Comparison of ENCODE assay signal across 31 cellular contexts in genomic region chr14:63956326-63956725, GRCh38.
DNase-seq lines count a peak whose midpoint lies in the region; FAIRE-seq and TF ChIP-seq lines count a peak whose summit lies in the region.
"Had no signal": no experiment of that assay in that cellular context is flagged by ENCODE, and none has a peak within 500 bp of the region (broad histone marks: within the 10 kb centered on the region; RNA-seq: fewer than 3 reads in every experiment).

No MANE protein-coding gene starts in this region.

- in situ Hi-C loops in mammary epithelial cell (cut with MboI; ENCODE audit: low sequenced_read_pairs in 2 of 2): no loop called here

- H3K36me3 Mint-ChIP-seq in MCF 10A (ENCODE audit: insufficient read depth, unreplicated experiment): peaks cover 6% of the 10 kb centered on the region
- peaks cover 55% of the 10 kb centered on the region for H3K36me3 Mint-ChIP-seq in activated naive CD4-positive, alpha-beta T cell treated with anti-CD3 and anti-CD28 coated beads, Interleukin-2, amount 10 ng/mL, durations not matched to agents 7 days and 5 days
- peaks cover 6% of the 10 kb centered on the region for H3K36me3 Mint-ChIP-seq in activated T-helper 2 cell treated with anti-CD3 and anti-CD28 coated beads, Interferon-gamma antibody, Interleukin-2, Interleukin-4, amounts not matched to agents 10 μg/mL and 5 μg/mL and 100 μg/mL, durations not matched to agents 14 hours and 24 hours and 36 hours (ENCODE audit: low read depth)
- H3K36me3 Mint-ChIP-seq in activated T-cell treated with anti-CD3 and anti-CD28 coated beads, Interleukin-2, amount 50 U/mL, for 24 hours (ENCODE audit: low read depth): peaks cover 48% of the 10 kb centered on the region

- H3K79me2 ChIP-seq in mammary epithelial cell (ENCODE audit: insufficient read depth, low read length): no peaks in the 10 kb centered on the region

- peak; percentile 51 for DNase-seq in mammary epithelial cell
- DNase-seq in MCF 10A (ENCODE audit: unreplicated experiment): no peak
- peak; percentile 14 for DNase-seq in WERI-Rb-1
- DNase-seq in fibroblast of mammary gland (ENCODE audit: low read depth): peak; percentile 50
- no peak for DNase-seq in activated naive CD4-positive, alpha-beta T cell treated with anti-CD3 and anti-CD28 coated beads, Interleukin-2, amount 10 ng/mL, durations not matched to agents 7 days and 5 days
- no peak for DNase-seq in HTR-8/SVneo (ENCODE audit: insufficient read length, low spot score)
- no peak for DNase-seq in activated T-helper 2 cell treated with anti-CD3 and anti-CD28 coated beads, Interferon-gamma antibody, Interleukin-2, Interleukin-4, amounts not matched to agents 10 μg/mL and 5 μg/mL and 100 μg/mL, durations not matched to agents 14 hours and 24 hours and 36 hours (ENCODE audit: low spot score)
- no peak for DNase-seq in activated T-cell treated with anti-CD3 and anti-CD28 coated beads, Interleukin-2, amount 50 U/mL, for 24 hours
- DNase-seq: 8988T; activated CD4-positive, alpha-beta T cell treated with anti-CD3 and anti-CD28 coated beads for 48 hours; activated CD8-positive, alpha-beta memory T cell treated with anti-CD3 and anti-CD28 coated beads for 24 hours; activated gamma-delta T cell; DMS79 treated with DMSO at 0.1 percent for 48 hours; H7; hypothalamus; Karpas-422; left colon; MV-4-11; NCI-H1436; NCI-H2081 treated with DMSO at 0.1 percent for 48 hours; NCI-H345; NCI-H748 treated with DMSO at 0.1 percent for 48 hours; SJCRH30; stimulated activated naive CD4-positive, alpha-beta T cell; SW 1271; T-helper 9 cell had no signal

- CTCF ChIA-PET in mammary epithelial cell (lab: Charles Lee; ENCODE audit: low non-redundant PET): no interaction called here
- CTCF ChIA-PET in MCF 10A (lab: Yijun Ruan, JAX): no interaction called here
- CTCF ChIA-PET in activated naive CD4-positive, alpha-beta T cell treated with anti-CD3 and anti-CD28 coated beads, Interleukin-2, amount 10 ng/mL, durations not matched to agents 7 days and 5 days (lab: Charles Lee): interaction anchor here (0.6 kb wide), 2 partner anchors 46 to 134 kb away, joined by 3 read pairs; no protein-coding TSS in a partner anchor

- no peak overlapping the region for H3K4me3 Mint-ChIP-seq in MCF 10A (ENCODE audit: unreplicated experiment)
- H3K4me3 Mint-ChIP-seq in activated naive CD4-positive, alpha-beta T cell treated with anti-CD3 and anti-CD28 coated beads, Interleukin-2, amount 10 ng/mL, durations not matched to agents 7 days and 5 days: no peak overlapping the region
- H3K4me3 Mint-ChIP-seq in activated T-helper 2 cell treated with anti-CD3 and anti-CD28 coated beads, Interferon-gamma antibody, Interleukin-2, Interleukin-4, amounts not matched to agents 10 μg/mL and 5 μg/mL and 100 μg/mL, durations not matched to agents 14 hours and 24 hours and 36 hours (ENCODE audit: low read depth): no peak overlapping the region
- no peak overlapping the region for H3K4me3 Mint-ChIP-seq in activated T-cell treated with anti-CD3 and anti-CD28 coated beads, Interleukin-2, amount 50 U/mL, for 24 hours
- H3K4me3 Mint-ChIP-seq: central memory CD8-positive, alpha-beta T cell; natural killer cell treated with Interleukin-12 subunit alpha and Interleukin-12 subunit beta and Interleukin-15 and Interleukin-18, amount 100 ng/mL, for 72 hours had no signal

- no peak for FAIRE-seq in HTR-8/SVneo (lab: Jason Lieb, UNC)
- FAIRE-seq: endometrium, RCC 7860 had no signal

- no peaks in the 10 kb centered on the region for H3K9me3 ChIP-seq in mammary epithelial cell (replicated peaks; ENCODE audit: insufficient read depth, low read length)
- no peaks in the 10 kb centered on the region for H3K9me3 ChIP-seq in WERI-Rb-1 (ENCODE audit: severe bottlenecking)
- H3K9me3 ChIP-seq: SJCRH30 had no signal

- no peaks in the 10 kb centered on the region for H3K9me3 Mint-ChIP-seq in MCF 10A (ENCODE audit: unreplicated experiment)
- H3K9me3 Mint-ChIP-seq in activated naive CD4-positive, alpha-beta T cell treated with anti-CD3 and anti-CD28 coated beads, Interleukin-2, amount 10 ng/mL, durations not matched to agents 7 days and 5 days: no peaks in the 10 kb centered on the region
- no peaks in the 10 kb centered on the region for H3K9me3 Mint-ChIP-seq in activated T-helper 2 cell treated with anti-CD3 and anti-CD28 coated beads, Interferon-gamma antibody, Interleukin-2, Interleukin-4, amounts not matched to agents 10 μg/mL and 5 μg/mL and 100 μg/mL, durations not matched to agents 14 hours and 24 hours and 36 hours
- H3K9me3 Mint-ChIP-seq in activated T-cell treated with anti-CD3 and anti-CD28 coated beads, Interleukin-2, amount 50 U/mL, for 24 hours: no peaks in the 10 kb centered on the region
- H3K9me3 Mint-ChIP-seq: central memory CD8-positive, alpha-beta T cell; natural killer cell treated with Interleukin-12 subunit alpha and Interleukin-12 subunit beta and Interleukin-15 and Interleukin-18, amount 100 ng/mL, for 72 hours had no signal

- BruUV-seq in mammary epithelial cell (replicated peaks; lab: Mats Ljungman, UMichigan) (no TSS peak), MCF 10A (replicated peaks; lab: Mats Ljungman, UMichigan) (no TSS peak)

- H3K9ac ChIP-seq in mammary epithelial cell (ENCODE audit: insufficient read depth, low read length): no peak overlapping the region

- H4K20me1 ChIP-seq in mammary epithelial cell (ENCODE audit: insufficient read depth, low read length): no peaks in the 10 kb centered on the region

- TF ChIP-seq CTCF in mammary epithelial cell (conservative IDR thresholded peaks at IDR 0.05 in 1 of 2, IDR thresholded peaks at IDR 0.05 in 1 of 2; ENCODE audit: extremely low read depth in 1 of 2, insufficient read depth in 1 of 2, low read depth in 1 of 2, low read length in 2 of 2) (no peak), MCF 10A (IDR thresholded peaks at IDR 0.05; ENCODE audit: unreplicated experiment) (no peak), WERI-Rb-1 (IDR thresholded peaks at IDR 0.05; ENCODE audit: low read depth, low read length) (no peak), fibroblast of mammary gland (conservative IDR thresholded peaks at IDR 0.05; ENCODE audit: control insufficient read depth, insufficient read depth, low read depth, low read length) (no peak)

- H3K36me3 ChIP-seq in mammary epithelial cell (ENCODE audit: insufficient read depth, low read length) (peaks cover 8% of the 10 kb centered on the region), WERI-Rb-1 (peaks cover 39% of the 10 kb centered on the region)

- no peak overlapping the region for H2AFZ ChIP-seq in mammary epithelial cell (ENCODE audit: low read depth, low read length)

- dilution Hi-C loops in mammary epithelial cell (cut with HindIII; ENCODE audit: low sequenced_read_pairs): no loop called here

- H3K4me3 ChIP-seq in mammary epithelial cell (replicated peaks in 1 of 3; ENCODE audit: insufficient read depth in 1 of 3, low read depth in 2 of 3, low read length in 3 of 3): no peak overlapping the region
- H3K4me3 ChIP-seq in WERI-Rb-1 (ENCODE audit: low read depth, low read length): no peak overlapping the region
- no peak overlapping the region for H3K4me3 ChIP-seq in fibroblast of mammary gland (ENCODE audit: control insufficient read depth, low read depth, low read length)
- H3K4me3 ChIP-seq: SJCRH30 had no signal

- no peaks in the 10 kb centered on the region for H3K4me1 Mint-ChIP-seq in MCF 10A (ENCODE audit: insufficient read depth, unreplicated experiment)
- H3K4me1 Mint-ChIP-seq in activated naive CD4-positive, alpha-beta T cell treated with anti-CD3 and anti-CD28 coated beads, Interleukin-2, amount 10 ng/mL, durations not matched to agents 7 days and 5 days: peaks cover 22% of the 10 kb centered on the region
- no peaks in the 10 kb centered on the region for H3K4me1 Mint-ChIP-seq in activated T-helper 2 cell treated with anti-CD3 and anti-CD28 coated beads, Interferon-gamma antibody, Interleukin-2, Interleukin-4, amounts not matched to agents 10 μg/mL and 5 μg/mL and 100 μg/mL, durations not matched to agents 14 hours and 24 hours and 36 hours (ENCODE audit: low read depth)
- peaks cover 4% of the 10 kb centered on the region for H3K4me1 Mint-ChIP-seq in activated T-cell treated with anti-CD3 and anti-CD28 coated beads, Interleukin-2, amount 50 U/mL, for 24 hours (ENCODE audit: low read depth)

- H3K27ac ChIP-seq in mammary epithelial cell (ENCODE audit: insufficient read depth, low read depth, low read length) (no peak overlapping the region), WERI-Rb-1 (no peak overlapping the region)
- H3K27ac ChIP-seq: SJCRH30, VCaP had no signal

- intact Hi-C loops in mammary epithelial cell (cut with micrococcal nuclease) (no loop called here), MCF 10A (cut with micrococcal nuclease) (no loop called here)
- intact Hi-C loops in activated T-helper 2 cell treated with anti-CD3 and anti-CD28 coated beads, Interferon-gamma antibody, Interleukin-2, Interleukin-4, amounts not matched to agents 10 μg/mL and 5 μg/mL and 100 μg/mL, durations not matched to agents 14 hours and 24 hours and 36 hours (cut with micrococcal nuclease): no loop called here

- H3K27me3 ChIP-seq in mammary epithelial cell (ENCODE audit: insufficient read depth, low read length) (no peaks in the 10 kb centered on the region), WERI-Rb-1 (ENCODE audit: insufficient read depth, low read depth, severe bottlenecking) (no peaks in the 10 kb centered on the region)
- H3K27me3 ChIP-seq: SJCRH30 had no signal

- no peak overlapping the region for H3K4me2 ChIP-seq in mammary epithelial cell (ENCODE audit: insufficient read depth, low read depth, low read length)

- no peak overlapping the region for H3K27ac Mint-ChIP-seq in MCF 10A (ENCODE audit: low read depth, unreplicated experiment)
- no peak overlapping the region for H3K27ac Mint-ChIP-seq in activated naive CD4-positive, alpha-beta T cell treated with anti-CD3 and anti-CD28 coated beads, Interleukin-2, amount 10 ng/mL, durations not matched to agents 7 days and 5 days
- no peak overlapping the region for H3K27ac Mint-ChIP-seq in activated T-helper 2 cell treated with anti-CD3 and anti-CD28 coated beads, Interferon-gamma antibody, Interleukin-2, Interleukin-4, amounts not matched to agents 10 μg/mL and 5 μg/mL and 100 μg/mL, durations not matched to agents 14 hours and 24 hours and 36 hours
- H3K27ac Mint-ChIP-seq in activated T-cell treated with anti-CD3 and anti-CD28 coated beads, Interleukin-2, amount 50 U/mL, for 24 hours: no peak overlapping the region
- H3K27ac Mint-ChIP-seq: natural killer cell treated with Interleukin-12 subunit alpha and Interleukin-12 subunit beta and Interleukin-15 and Interleukin-18, amount 100 ng/mL, for 72 hours had no signal

- H3K4me1 ChIP-seq in mammary epithelial cell (ENCODE audit: insufficient read depth, low read length): no peaks in the 10 kb centered on the region
- H3K4me1 ChIP-seq: SJCRH30 had no signal

- POLR2A ChIA-PET in MCF 10A (lab: Yijun Ruan, JAX): interaction anchor here (1.1 to 1.9 kb wide), 3 partner anchors 29 to 104 kb away, joined by 5 read pairs; partner anchors contain the start of gene SYNE2

- no peaks in the 10 kb centered on the region for H3K27me3 Mint-ChIP-seq in MCF 10A (ENCODE audit: insufficient read depth, unreplicated experiment)
- H3K27me3 Mint-ChIP-seq in activated naive CD4-positive, alpha-beta T cell treated with anti-CD3 and anti-CD28 coated beads, Interleukin-2, amount 10 ng/mL, durations not matched to agents 7 days and 5 days: no peaks in the 10 kb centered on the region
- H3K27me3 Mint-ChIP-seq in activated T-helper 2 cell treated with anti-CD3 and anti-CD28 coated beads, Interferon-gamma antibody, Interleukin-2, Interleukin-4, amounts not matched to agents 10 μg/mL and 5 μg/mL and 100 μg/mL, durations not matched to agents 14 hours and 24 hours and 36 hours (ENCODE audit: low read depth): no peaks in the 10 kb centered on the region
- H3K27me3 Mint-ChIP-seq in activated T-cell treated with anti-CD3 and anti-CD28 coated beads, Interleukin-2, amount 50 U/mL, for 24 hours: no peaks in the 10 kb centered on the region
- H3K27me3 Mint-ChIP-seq: central memory CD8-positive, alpha-beta T cell; natural killer cell treated with Interleukin-12 subunit alpha and Interleukin-12 subunit beta and Interleukin-15 and Interleukin-18, amount 100 ng/mL, for 72 hours had no signal

Comparison
In these comparisons a context has a peak if more than half of its experiments do, and no peak if none do; other contexts are left out.
1. DNase-seq: peak in mammary epithelial cell (single experiment), WERI-Rb-1 (single experiment) and fibroblast of mammary gland (single experiment); none in MCF 10A (single experiment), activated naive CD4-positive, alpha-beta T cell treated with anti-CD3 and anti-CD28 coated beads, Interleukin-2, amount 10 ng/mL, durations not matched to agents 7 days and 5 days (single experiment), HTR-8/SVneo (single experiment), activated T-helper 2 cell treated with anti-CD3 and anti-CD28 coated beads, Interferon-gamma antibody, Interleukin-2, Interleukin-4, amounts not matched to agents 10 μg/mL and 5 μg/mL and 100 μg/mL, durations not matched to agents 14 hours and 24 hours and 36 hours (single experiment) and activated T-cell treated with anti-CD3 and anti-CD28 coated beads, Interleukin-2, amount 50 U/mL, for 24 hours (single experiment).